In genomic region chrX:101417981-101418841, GRCh38 we compare ENCODE assay signal across 8 cellular contexts. TPM values are rescaled to one million over a fixed set of nuclear protein-coding genes. Genes with fewer than 3 reads are reported as not detected.
A peak's percentile ranks its signal among the peaks of the same experiment; 100 is the strongest.
DNase-seq lines count a peak whose midpoint lies in the region; ATAC-seq and TF ChIP-seq lines count a peak whose summit lies in the region.

No MANE protein-coding gene starts in this region.

- DNase-seq in EL (peak; percentile 44), NCI-H2029 treated with DMSO at 0.1 percent for 48 hours (lab: John Stamatoyannopoulos, UW) (peak; percentile 2), fibroblast of the aortic adventitia (ENCODE audit: low read depth) (no peak), H4 (ENCODE audit: low spot score) (no peak)
- peak; percentile 77 for DNase-seq in activated effector memory CD4-positive, alpha-beta T cell treated with anti-CD3 and anti-CD28 coated beads, Interleukin-2, amount 50 U/mL, for 16 hours

- H3F3A ChIP-seq in neural cell (ENCODE audit: insufficient read depth, low read length, poor library complexity, severe bottlenecking), result no peaks in the 10 kb centered on the region

- TF ChIP-seq RAD21 in neural cell (conservative IDR thresholded peaks at IDR 0.05), result no peak

- TF ChIP-seq CTCF in fibroblast of the aortic adventitia (IDR thresholded peaks at IDR 0.05; ENCODE audit: insufficient read depth, low read length), result no peak
- TF ChIP-seq CTCF in neural cell (IDR thresholded peaks at IDR 0.05; ENCODE audit: poor library complexity, severe bottlenecking), result no peak

- peak overlapping the region; percentile 60 for H3K9ac ChIP-seq in neural cell (ENCODE audit: low read length)

- no peak for TF ChIP-seq EP300 in neural cell (conservative IDR thresholded peaks at IDR 0.05; ENCODE audit: poor library complexity, severe bottlenecking)

- H3K27ac ChIP-seq in neural cell (ENCODE audit: low read length), result no peak overlapping the region

- no peaks in the 10 kb centered on the region for H3K27me3 ChIP-seq in neural cell (ENCODE audit: insufficient read depth, low read depth, low read length)

- H3K4me2 ChIP-seq in neural cell (ENCODE audit: low read length), result no peak overlapping the region

- H3K36me3 ChIP-seq in neural cell (ENCODE audit: insufficient read depth, low read length), result no peaks in the 10 kb centered on the region

- H3K9me2 ChIP-seq in neural cell (ENCODE audit: insufficient read depth, low read length), result no peaks in the 10 kb centered on the region

- H4K20me1 ChIP-seq in neural cell (ENCODE audit: insufficient read depth), result no peaks in the 10 kb centered on the region

- peak overlapping the region; percentile 49 for H3K4me3 ChIP-seq in fibroblast of the aortic adventitia (ENCODE audit: low read depth, low read length)
- peak overlapping the region; percentile 62 for H3K4me3 ChIP-seq in neural cell (ENCODE audit: low read length)

- no peaks in the 10 kb centered on the region for H3K9me3 ChIP-seq in neural cell (ENCODE audit: low read length)

- H3K79me2 ChIP-seq in neural cell (replicated peaks; ENCODE audit: insufficient read depth, low read length), result no peaks in the 10 kb centered on the region

- H2AFZ ChIP-seq in neural cell (ENCODE audit: low read depth, low read length), result no peak overlapping the region

- peak; percentile 46 for ATAC-seq in GM21825 (IDR thresholded peaks at IDR 0.05; ENCODE audit: unreplicated experiment)
- ATAC-seq in HG03159 (IDR thresholded peaks at IDR 0.05; ENCODE audit: unreplicated experiment), result no peak

TF ChIP-seq in neural cell, 6 proteins besides CTCF, POLR2A, EP300 and RAD21:
- TF ChIP-seq SMC3 (conservative IDR thresholded peaks at IDR 0.05; ENCODE audit: poor library complexity) (no peak), TAF1 (IDR thresholded peaks at IDR 0.05; ENCODE audit: low read depth) (no peak), POLR2AphosphoS5 (IDR thresholded peaks at IDR 0.05) (peak; percentile 16)
- TF ChIP-seq, protein P1, sequence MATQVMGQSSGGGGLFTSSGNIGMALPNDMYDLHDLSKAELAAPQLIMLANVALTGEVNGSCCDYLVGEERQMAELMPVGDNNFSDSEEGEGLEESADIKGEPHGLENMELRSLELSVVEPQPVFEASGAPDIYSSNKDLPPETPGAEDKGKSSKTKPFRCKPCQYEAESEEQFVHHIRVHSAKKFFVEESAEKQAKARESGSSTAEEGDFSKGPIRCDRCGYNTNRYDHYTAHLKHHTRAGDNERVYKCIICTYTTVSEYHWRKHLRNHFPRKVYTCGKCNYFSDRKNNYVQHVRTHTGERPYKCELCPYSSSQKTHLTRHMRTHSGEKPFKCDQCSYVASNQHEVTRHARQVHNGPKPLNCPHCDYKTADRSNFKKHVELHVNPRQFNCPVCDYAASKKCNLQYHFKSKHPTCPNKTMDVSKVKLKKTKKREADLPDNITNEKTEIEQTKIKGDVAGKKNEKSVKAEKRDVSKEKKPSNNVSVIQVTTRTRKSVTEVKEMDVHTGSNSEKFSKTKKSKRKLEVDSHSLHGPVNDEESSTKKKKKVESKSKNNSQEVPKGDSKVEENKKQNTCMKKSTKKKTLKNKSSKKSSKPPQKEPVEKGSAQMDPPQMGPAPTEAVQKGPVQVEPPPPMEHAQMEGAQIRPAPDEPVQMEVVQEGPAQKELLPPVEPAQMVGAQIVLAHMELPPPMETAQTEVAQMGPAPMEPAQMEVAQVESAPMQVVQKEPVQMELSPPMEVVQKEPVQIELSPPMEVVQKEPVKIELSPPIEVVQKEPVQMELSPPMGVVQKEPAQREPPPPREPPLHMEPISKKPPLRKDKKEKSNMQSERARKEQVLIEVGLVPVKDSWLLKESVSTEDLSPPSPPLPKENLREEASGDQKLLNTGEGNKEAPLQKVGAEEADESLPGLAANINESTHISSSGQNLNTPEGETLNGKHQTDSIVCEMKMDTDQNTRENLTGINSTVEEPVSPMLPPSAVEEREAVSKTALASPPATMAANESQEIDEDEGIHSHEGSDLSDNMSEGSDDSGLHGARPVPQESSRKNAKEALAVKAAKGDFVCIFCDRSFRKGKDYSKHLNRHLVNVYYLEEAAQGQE (IDR thresholded peaks at IDR 0.05; ENCODE audit: borderline replicate concordance), result no peak

RNA-seq across cellular contexts. Expression of gene HNRNPH2, which starts 10.2 kb away (rescaled TPM):
- total RNA-seq in fibroblast of the aortic adventitia (ENCODE audit: low replicate concordance), result 66.2 and 161 TPM in 2 replicates
- polyA plus RNA-seq in neural cell, result 136 and 167 TPM in 2 replicates
- 98.4 and 105 TPM in 2 replicates for polyA minus RNA-seq in neural cell
- total RNA-seq in H4 (2014; rRNA removed; shearing (Covaris generic)), result 64.1 and 82.3 TPM in 2 replicates

RNA-seq across cellular contexts. Expression of gene GLA, which starts 10.5 kb away (rescaled TPM):
- 18.8 and 19.6 TPM in 2 replicates for total RNA-seq in fibroblast of the aortic adventitia (ENCODE audit: low replicate concordance)
- polyA plus RNA-seq in neural cell, result 39.0 and 57.5 TPM in 2 replicates
- 9.7 and 12.4 TPM in 2 replicates for polyA minus RNA-seq in neural cell
- 192 and 209 TPM in 2 replicates for total RNA-seq in H4 (2014; rRNA removed; shearing (Covaris generic))

RNA-seq across cellular contexts. Expression of gene RPL36A, which starts 27.4 kb away (rescaled TPM):
- total RNA-seq in fibroblast of the aortic adventitia (ENCODE audit: low replicate concordance), result 1,088 and 1,131 TPM in 2 replicates
- polyA plus RNA-seq in neural cell, result 1,366 and 1,978 TPM in 2 replicates
- polyA minus RNA-seq in neural cell, result 95.9 and 408 TPM in 2 replicates
- total RNA-seq in H4 (2014; rRNA removed; shearing (Covaris generic)), result 1,862 and 2,508 TPM in 2 replicates

RNA-seq across cellular contexts. Expression of gene BTK, which starts 32.2 kb away (rescaled TPM):
- not detected in 2 replicates for total RNA-seq in fibroblast of the aortic adventitia (ENCODE audit: low replicate concordance)
- polyA plus RNA-seq in neural cell, result not detected in 2 replicates
- not detected in 2 replicates for polyA minus RNA-seq in neural cell
- not detected in 2 replicates for total RNA-seq in H4 (2014; rRNA removed; shearing (Covaris generic))

Comparison
In these comparisons a context has a peak if more than half of its experiments do, and no peak if none do; other contexts are left out.
1. DNase-seq: peak in EL (single experiment), NCI-H2029 treated with DMSO at 0.1 percent for 48 hours (single experiment) and activated effector memory CD4-positive, alpha-beta T cell treated with anti-CD3 and anti-CD28 coated beads, Interleukin-2, amount 50 U/mL, for 16 hours (single experiment); none in fibroblast of the aortic adventitia (single experiment) and H4 (single experiment).